ENCODE assay signal across 19 cellular contexts in the genomic region with DNA sequence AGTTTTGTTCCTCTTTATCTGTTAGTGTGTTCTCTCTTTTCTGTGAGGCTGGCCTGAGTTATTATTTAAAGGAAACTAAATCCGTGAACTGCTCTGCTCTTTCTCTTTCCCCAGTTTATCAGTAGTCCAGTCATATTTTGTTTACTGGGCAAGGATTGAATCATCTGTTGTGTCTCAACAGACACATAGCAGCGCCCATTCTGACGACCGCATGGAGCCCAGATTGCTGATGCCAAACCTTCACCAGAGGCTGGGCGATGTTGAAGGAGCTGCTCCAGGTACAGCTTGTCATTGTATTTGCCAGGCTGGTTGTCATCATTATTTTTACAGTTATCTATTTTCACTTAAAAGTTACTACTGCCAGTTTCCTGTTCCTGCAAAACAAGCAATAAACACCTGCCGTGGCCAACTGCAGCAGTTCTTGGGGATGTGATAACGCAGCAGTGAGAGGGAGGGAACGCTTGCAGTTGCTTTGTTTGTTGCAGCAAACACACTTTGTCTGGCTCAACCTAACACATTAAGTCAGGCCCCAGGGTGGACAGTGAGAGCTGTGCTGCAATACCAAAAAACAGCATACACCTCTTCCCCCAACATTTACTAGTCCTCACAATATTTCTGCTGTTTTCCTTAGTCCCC. TPM values are rescaled to one million over a fixed set of nuclear protein-coding genes. Genes with fewer than 3 reads are reported as not detected.
DNase-seq lines count a peak whose midpoint lies in the region; ATAC-seq and TF ChIP-seq lines count a peak whose summit lies in the region.
"Had no signal": no experiment of that assay in that cellular context is flagged by ENCODE, and none has a peak within 500 bp of the region (broad histone marks: within the 10 kb centered on the region; RNA-seq: fewer than 3 reads in every experiment).

No MANE protein-coding gene starts in this region.

- no peak for TF ChIP-seq POLR2A in heart left ventricle (IDR thresholded peaks at IDR 0.05)

- H3K4me3 ChIP-seq in heart left ventricle, result no peak overlapping the region
- H3K4me3 ChIP-seq: adrenal gland, left lung, ovary had no signal

- H3K36me3 ChIP-seq in heart left ventricle, result no peaks in the 10 kb centered on the region
- H3K36me3 ChIP-seq: adrenal gland, left lung, ovary had no signal

- ATAC-seq in heart left ventricle (peak; percentile 85 to 94 (median 90)), GM21515 (IDR thresholded peaks at IDR 0.05; ENCODE audit: unreplicated experiment) (no peak)
- ATAC-seq: foreskin keratinocyte; left lung; naive thymus-derived CD4-positive, alpha-beta T cell had no signal

- DNase-seq in H4 (ENCODE audit: low spot score) (peak; percentile 38), amniotic epithelial cell (ENCODE audit: low read depth) (peak; percentile 93), heart left ventricle (peak in 1 of 5 donors; percentile 47), pons (ENCODE audit: low spot score) (peak; percentile 53), NAMALWA (ENCODE audit: low spot score) (no peak), DMS79 treated with DMSO at 0.1 percent for 48 hours (lab: John Stamatoyannopoulos, UW) (no peak)
- DNase-seq: activated CD4-positive, alpha-beta T cell treated with anti-CD3 and anti-CD28 coated beads, Interleukin-2, amount 10 ng/mL, durations not matched to agents 7 days and 5 days; activated CD8-positive, alpha-beta memory T cell treated with anti-CD3 and anti-CD28 coated beads, Interleukin-2, amount 50 U/mL, for 4 hours; activated effector memory CD4-positive, alpha-beta T cell treated with anti-CD3 and anti-CD28 coated beads, Interleukin-2, amount 50 U/mL, for 16 hours; COR-L47; foreskin keratinocyte; left lung; naive thymus-derived CD4-positive, alpha-beta T cell; NCI-H1436 treated with DMSO at 0.1 percent for 48 hours; ovary; stimulated activated CD4-positive, alpha-beta T cell treated with anti-CD3 and anti-CD28 coated beads, Interleukin-4, amount 100 ng/mL, for 1 hour had no signal

- peaks cover 0 to 13% (median 2%) of the 10 kb centered on the region in 12 donors for H3K4me1 ChIP-seq in heart left ventricle
- H3K4me1 ChIP-seq: adrenal gland, foreskin keratinocyte, left lung had no signal

- peak overlapping the region in 1 of 12 donors; percentile 4 for H3K27ac ChIP-seq in heart left ventricle
- H3K27ac ChIP-seq: adrenal gland, foreskin keratinocyte, left lung, ovary had no signal

- intact Hi-C loops in heart left ventricle (cut with DNase I), result no loop called here

- TF ChIP-seq CTCF in heart left ventricle (IDR thresholded peaks at IDR 0.05), result no peak

- WGBS in heart left ventricle, 4 donors, result 25 to 40% (median 30%) methylated on average over 8 of the region's 8 CpGs

- no peaks in the 10 kb centered on the region for H3K9me3 ChIP-seq in heart left ventricle
- H3K9me3 ChIP-seq: adrenal gland, left lung, ovary had no signal

- no peaks in the 10 kb centered on the region for H3K27me3 ChIP-seq in heart left ventricle
- H3K27me3 ChIP-seq: adrenal gland, left lung, ovary had no signal

RNA-seq across cellular contexts. Expression of a gene that starts 10.1 kb away (rescaled TPM):
- not detected in 2 replicates for total RNA-seq in H4 (2014; rRNA removed; shearing (Covaris generic))
- under 1 TPM in 4 of 9 donors, not detected in 5; 0.12 to 0.25 (median 0.21) TPM for total RNA-seq in heart left ventricle
- under 1 TPM; 0.04 to 0.84 TPM for polyA plus RNA-seq in heart left ventricle
- total RNA-seq: cerebellum, foreskin keratinocyte had no signal
- polyA plus RNA-seq: foreskin keratinocyte, ovary had no signal

RNA-seq across cellular contexts. Expression of a gene that starts 48.9 kb away (rescaled TPM):
- total RNA-seq in H4 (2014; rRNA removed; shearing (Covaris generic)), result 82.5 and 88.1 TPM in 2 replicates
- 10 to 100 TPM in 8 of 9 donors, 1 to 10 TPM in 1; 9.9 to 18.5 (median 12.1) TPM for total RNA-seq in heart left ventricle
- polyA plus RNA-seq in heart left ventricle, result 10 to 100 TPM; 10.7 to 28.3 TPM

Comparison
In these comparisons a context has a peak if more than half of its experiments do, and no peak if none do; other contexts are left out.
1. DNase-seq: peak in H4 (single experiment), amniotic epithelial cell (single experiment) and pons (single experiment); none in NAMALWA (single experiment) and DMS79 treated with DMSO at 0.1 percent for 48 hours (single experiment).